Comparison of ENCODE assay signal across 15 cellular contexts in the genomic region with DNA sequence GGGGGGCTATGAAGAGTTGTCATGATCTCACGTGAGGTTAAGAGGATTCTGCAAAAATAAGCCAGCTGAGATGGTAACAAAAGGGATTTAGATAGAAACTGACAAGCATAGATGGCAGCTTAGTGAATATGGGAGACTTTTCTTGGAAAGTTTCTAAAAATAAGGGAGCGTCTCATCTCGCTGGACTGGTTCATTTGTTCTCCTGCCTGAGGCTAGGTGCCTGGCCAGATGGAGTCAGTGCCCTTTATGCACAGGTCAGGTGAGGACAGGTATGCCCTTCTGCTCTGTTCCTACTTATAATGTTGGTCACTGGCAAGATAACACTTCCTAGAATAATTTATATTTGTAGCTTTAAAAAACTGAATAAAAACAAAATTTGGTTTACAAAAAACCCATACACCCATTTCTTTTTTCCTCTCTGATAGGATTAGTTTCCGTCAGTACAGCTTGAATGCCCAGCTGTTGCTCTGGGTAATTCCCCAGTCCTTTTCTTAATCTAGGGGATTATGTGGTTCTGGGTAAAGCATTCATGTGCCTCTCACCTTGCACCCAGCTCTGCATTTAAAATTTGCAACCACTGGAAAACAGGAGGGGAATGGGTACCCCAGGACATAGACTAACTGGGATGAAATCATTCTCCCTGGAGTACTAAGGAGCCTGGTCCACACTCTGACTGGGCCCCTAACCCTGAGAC.
"Had no signal": no experiment of that assay in that cellular context is flagged by ENCODE, and none has a peak within 500 bp of the region (broad histone marks: within the 10 kb centered on the region; RNA-seq: fewer than 3 reads in every experiment).

No MANE protein-coding gene starts in this region.

- DNase-seq: cortex of kidney; dorsolateral prefrontal cortex; effector CD8-positive, alpha-beta T cell; foreskin melanocyte; heart left ventricle; hippocampal formation; mammary epithelial cell; naive thymus-derived CD8-positive, alpha-beta T cell; small intestine; stimulated activated CD4-positive, alpha-beta T cell treated with anti-CD3 and anti-CD28 coated beads, Interleukin-2, amount 100 ng/mL, for 48 hours; stimulated activated naive CD4-positive, alpha-beta T cell treated with Interleukin-2 at 50 U/mL for 16 hours; upper lobe of right lung had no signal

- H3K4me3 ChIP-seq: dorsolateral prefrontal cortex, heart left ventricle, tibial nerve, upper lobe of right lung, vagina had no signal

- H3K36me3 ChIP-seq: neutrophil had no signal

- H3K4me1 ChIP-seq: upper lobe of right lung, vagina had no signal

- H3K27me3 ChIP-seq: dorsolateral prefrontal cortex, heart left ventricle, neutrophil, tibial nerve, upper lobe of right lung, vagina had no signal

- H3K9me3 ChIP-seq: heart left ventricle, neutrophil, tibial nerve, upper lobe of right lung, vagina had no signal

- H3K27ac ChIP-seq: dorsolateral prefrontal cortex, heart left ventricle, neutrophil, tibial nerve, upper lobe of right lung, vagina had no signal
